Comparison of ENCODE assay signal across 9 cellular contexts in the genomic region with DNA sequence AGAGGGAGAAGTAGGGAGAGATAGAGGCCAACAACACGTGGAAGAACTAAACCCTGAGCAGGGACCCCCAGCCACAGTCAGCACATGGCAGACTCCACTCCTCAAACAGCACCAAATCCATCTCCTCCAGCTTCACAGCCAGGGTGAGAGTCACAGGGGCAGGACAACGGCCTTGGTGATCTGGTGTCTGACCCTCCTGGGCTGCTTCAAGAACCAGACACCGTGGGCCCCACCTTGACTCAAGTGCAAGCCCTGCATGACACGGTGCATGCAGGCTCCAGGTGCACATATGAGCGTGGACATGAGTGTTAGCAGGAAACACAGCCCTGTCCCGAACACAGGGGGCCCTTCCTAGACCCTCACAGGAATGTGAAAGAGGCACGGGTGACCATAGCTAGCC. TPM values are rescaled to one million over a fixed set of nuclear protein-coding genes. Genes with fewer than 3 reads are reported as not detected.
"Had no signal": no experiment of that assay in that cellular context is flagged by ENCODE, and none has a peak within 500 bp of the region (broad histone marks: within the 10 kb centered on the region; RNA-seq: fewer than 3 reads in every experiment).

No MANE protein-coding gene starts in this region.

- DNase-seq: GM23248, GOT3, H7, HCEC 1CT, IMR-90 had no signal

- FAIRE-seq: HTR-8/SVneo, K562 had no signal

- ATAC-seq: K562 had no signal

RNA-seq across cellular contexts. Expression of gene S100A7, which starts 21.9 kb away (rescaled TPM):
- total RNA-seq: GM23248, H4, H7, HT-29, IMR-90, K562 had no signal
- polyA plus RNA-seq: GM23248, IMR-90, K562 had no signal

RNA-seq across cellular contexts. Expression of gene S100A7A, which starts 22.3 kb away (rescaled TPM):
- total RNA-seq: GM23248, H4, H7, HT-29, IMR-90, K562 had no signal
- polyA plus RNA-seq: GM23248, IMR-90, K562 had no signal

RNA-seq across cellular contexts. Expression of gene S100A8, which starts 47.7 kb away (rescaled TPM):
- total RNA-seq: GM23248, H4, H7, HT-29, IMR-90 had no signal
- polyA plus RNA-seq: GM23248, IMR-90 had no signal
